ENCODE assay signal across 10 cellular contexts in the genomic region with DNA sequence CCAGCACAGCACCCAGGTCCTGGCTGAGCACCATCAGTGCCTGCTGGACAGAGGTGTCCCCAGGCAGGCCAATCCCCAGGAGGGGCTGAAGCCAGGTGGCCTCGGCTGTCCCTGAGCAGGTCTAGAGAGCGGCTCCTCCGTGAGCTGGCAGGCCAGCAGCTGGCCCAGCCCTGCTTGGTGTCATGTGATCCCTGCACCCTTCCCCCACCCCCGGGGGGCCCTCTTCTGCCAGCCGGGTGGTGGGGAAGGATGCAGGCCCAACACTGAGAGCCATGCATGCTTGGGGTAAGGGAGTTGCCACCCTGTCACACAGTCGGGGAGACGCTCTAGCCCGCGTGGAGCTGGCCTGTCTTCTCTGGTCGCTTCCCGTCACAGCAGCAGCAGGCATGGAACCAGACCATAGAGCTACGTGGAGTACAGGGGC. TPM values are rescaled to one million over a fixed set of nuclear protein-coding genes. Genes with fewer than 3 reads are reported as not detected.
DNase-seq lines count a peak whose midpoint lies in the region; ATAC-seq, FAIRE-seq and TF ChIP-seq lines count a peak whose summit lies in the region.
"Had no signal": no experiment of that assay in that cellular context is flagged by ENCODE, and none has a peak within 500 bp of the region (broad histone marks: within the 10 kb centered on the region; RNA-seq: fewer than 3 reads in every experiment).

No MANE protein-coding gene starts in this region.

- H3K4me3 ChIP-seq in astrocyte (ENCODE audit: insufficient read depth, low read depth, low read length) (no peak overlapping the region), vagina (no peak overlapping the region)
- H3K4me3 ChIP-seq: ovary had no signal

- no peak for TF ChIP-seq POLR2A in vagina (IDR thresholded peaks at IDR 0.05)

- no peak for ATAC-seq in activated naive CD4-positive, alpha-beta T cell treated with anti-CD3 and anti-CD28 coated beads, Interleukin-2, amount 50 U/mL, for 72 hours
- ATAC-seq in GM21619 (IDR thresholded peaks at IDR 0.05; ENCODE audit: unreplicated experiment) = no peak

- H3K9me3 ChIP-seq in astrocyte (ENCODE audit: insufficient read depth, low read depth, low read length) (no peaks in the 10 kb centered on the region), vagina (no peaks in the 10 kb centered on the region)
- H3K9me3 ChIP-seq: ovary had no signal

- H3K27ac Mint-ChIP-seq in activated naive CD4-positive, alpha-beta T cell treated with anti-CD3 and anti-CD28 coated beads, Interleukin-2, amount 50 U/mL, for 72 hours = peak overlapping the region; percentile 65 to 85
- H3K27ac Mint-ChIP-seq in astrocyte (ENCODE audit: unreplicated experiment) = no peak overlapping the region

- DNase-seq in activated naive CD4-positive, alpha-beta T cell treated with anti-CD3 and anti-CD28 coated beads, Interleukin-2, amount 50 U/mL, for 72 hours (ENCODE audit: low spot score in 2 of 2) = no peak
- no peak for DNase-seq in activated naive CD4-positive, alpha-beta T cell (lab: John Stamatoyannopoulos, UW)
- no peak for DNase-seq in astrocyte (ENCODE audit: low read depth)
- DNase-seq in midbrain (lab: John Stamatoyannopoulos, UW) = peak; percentile 53
- no peak for DNase-seq in vagina (ENCODE audit: extremely low spot score in 2 of 2)
- DNase-seq in GM13976 (ENCODE audit: low spot score) = no peak
- DNase-seq in HuH-7 (ENCODE audit: low spot score) = no peak
- DNase-seq: activated naive CD4-positive, alpha-beta T cell treated with anti-CD3 and anti-CD28 coated beads, Interleukin-2, amount 10 ng/mL, durations not matched to agents 7 days and 5 days had no signal

- H3K27me3 Mint-ChIP-seq in astrocyte (ENCODE audit: low read depth, unreplicated experiment) = no peaks in the 10 kb centered on the region
- H3K27me3 Mint-ChIP-seq: activated naive CD4-positive, alpha-beta T cell treated with anti-CD3 and anti-CD28 coated beads, Interleukin-2, amount 10 ng/mL, durations not matched to agents 7 days and 5 days had no signal

- H3K4me3 Mint-ChIP-seq in astrocyte (ENCODE audit: unreplicated experiment) = no peak overlapping the region
- H3K4me3 Mint-ChIP-seq: activated naive CD4-positive, alpha-beta T cell treated with anti-CD3 and anti-CD28 coated beads, Interleukin-2, amount 10 ng/mL, durations not matched to agents 7 days and 5 days had no signal

- H3K9ac ChIP-seq in astrocyte (ENCODE audit: low read length) = peak overlapping the region; percentile 60

- H3K4me1 Mint-ChIP-seq in astrocyte (ENCODE audit: low read depth, unreplicated experiment) = peaks cover 22% of the 10 kb centered on the region

- H3K36me3 Mint-ChIP-seq in activated naive CD4-positive, alpha-beta T cell treated with anti-CD3 and anti-CD28 coated beads, Interleukin-2, amount 50 U/mL, for 72 hours = peaks cover 6 to 9% of the 10 kb centered on the region in 2 donors
- peaks cover 14% of the 10 kb centered on the region for H3K36me3 Mint-ChIP-seq in astrocyte (ENCODE audit: low read depth, unreplicated experiment)

- intact Hi-C loops in vagina (cut with DNase I) = no loop called here

- H3K4me2 ChIP-seq in astrocyte (ENCODE audit: low read length) = peak overlapping the region; percentile 76

- peaks cover 46% of the 10 kb centered on the region for H3K4me1 ChIP-seq in astrocyte (ENCODE audit: insufficient read depth, low read length)
- H3K4me1 ChIP-seq in vagina = peaks cover 69% of the 10 kb centered on the region

- H4K20me1 ChIP-seq in astrocyte (ENCODE audit: insufficient read depth, low read length) = peaks cover 81% of the 10 kb centered on the region

- H3K27me3 ChIP-seq in astrocyte (ENCODE audit: insufficient read depth, low read length) = no peaks in the 10 kb centered on the region
- no peaks in the 10 kb centered on the region for H3K27me3 ChIP-seq in vagina
- H3K27me3 ChIP-seq: ovary had no signal

- H3K27ac ChIP-seq in astrocyte (ENCODE audit: low read depth, low read length) (peak overlapping the region; percentile 2), vagina (peak overlapping the region; percentile 62)
- H3K27ac ChIP-seq: ovary had no signal

- no peak for TF ChIP-seq CTCF in astrocyte (IDR thresholded peaks at IDR 0.05; ENCODE audit: insufficient read depth, low read depth, low read length)
- TF ChIP-seq CTCF in vagina (IDR thresholded peaks at IDR 0.05) = no peak
- no peak for TF ChIP-seq CTCF in GM13976 (IDR thresholded peaks at IDR 0.05; ENCODE audit: borderline replicate concordance, control extremely low read depth, extremely low read depth, insufficient read depth, missing control alignments)

- FAIRE-seq in astrocyte (lab: Jason Lieb, UNC) = no peak

- H3K36me3 ChIP-seq in astrocyte (ENCODE audit: insufficient read depth, low read length) = no peaks in the 10 kb centered on the region
- H3K36me3 ChIP-seq in vagina = peaks cover 0 to 24% of the 10 kb centered on the region in 2 donors
- H3K36me3 ChIP-seq: ovary had no signal

- H2AFZ ChIP-seq in astrocyte (ENCODE audit: low read depth, low read length) = no peak overlapping the region

- in situ Hi-C loops in GM13976 (cut with MboI; ENCODE audit: low sequenced_read_pairs, unreplicated experiment) = no loop called here

- H3K79me2 ChIP-seq in astrocyte (ENCODE audit: insufficient read depth, low read length) = peaks cover 60% of the 10 kb centered on the region

- H3K9me3 Mint-ChIP-seq in activated naive CD4-positive, alpha-beta T cell treated with anti-CD3 and anti-CD28 coated beads, Interleukin-2, amount 50 U/mL, for 72 hours = no peaks in the 10 kb centered on the region
- no peaks in the 10 kb centered on the region for H3K9me3 Mint-ChIP-seq in astrocyte (ENCODE audit: unreplicated experiment)
- H3K9me3 Mint-ChIP-seq: activated naive CD4-positive, alpha-beta T cell treated with anti-CD3 and anti-CD28 coated beads, Interleukin-2, amount 10 ng/mL, durations not matched to agents 7 days and 5 days had no signal

RNA-seq across cellular contexts. Expression of gene RALGDS, which starts 7.1 kb away (rescaled TPM):
- 10 to 100 TPM; 45.3 to 77.0 TPM for total RNA-seq in activated naive CD4-positive, alpha-beta T cell treated with anti-CD3 and anti-CD28 coated beads, Interleukin-2, amount 50 U/mL, for 72 hours
- 41.2 and 46.6 TPM in 2 replicates for total RNA-seq in astrocyte
- 85.0 TPM for total RNA-seq in vagina

RNA-seq across cellular contexts. Expression of gene GBGT1, which starts 49.8 kb away (rescaled TPM):
- total RNA-seq in activated naive CD4-positive, alpha-beta T cell treated with anti-CD3 and anti-CD28 coated beads, Interleukin-2, amount 50 U/mL, for 72 hours = 1 to 10 TPM; 3.1 to 7.3 TPM
- total RNA-seq in astrocyte = 8.4 and 8.5 TPM in 2 replicates
- total RNA-seq in vagina = 27.0 TPM

RNA-seq across cellular contexts. Expression of gene CEL, which starts 52.2 kb away (rescaled TPM):
- total RNA-seq in activated naive CD4-positive, alpha-beta T cell treated with anti-CD3 and anti-CD28 coated beads, Interleukin-2, amount 50 U/mL, for 72 hours = 1 to 10 TPM; 2.4 to 9.3 TPM
- total RNA-seq in astrocyte = 2.3 and 3.4 TPM in 2 replicates
- 0.74 TPM for total RNA-seq in vagina
